1 cellular context compared by ENCODE assay signal in genomic region chr3:129435367-129435766, GRCh38.
TF ChIP-seq lines count a peak whose summit lies in the region.

No MANE protein-coding gene starts in this region.

TF ChIP-seq in IMR-90, 13 proteins besides CTCF, POLR2A, EP300 and RAD21:
- no peak for TF ChIP-seq RFX5 (IDR thresholded peaks at IDR 0.05; ENCODE audit: low read depth, low read length)
- TF ChIP-seq BHLHE40 (IDR thresholded peaks at IDR 0.05; ENCODE audit: low read depth, low read length), result no peak
- TF ChIP-seq CHD1 (IDR thresholded peaks at IDR 0.05; ENCODE audit: low read depth, low read length), result no peak
- TF ChIP-seq MAFK (IDR thresholded peaks at IDR 0.05; ENCODE audit: low read depth, low read length), result no peak
- no peak for TF ChIP-seq USF2 (IDR thresholded peaks at IDR 0.05; ENCODE audit: low read depth, low read length)
- TF ChIP-seq RCOR1 (IDR thresholded peaks at IDR 0.05; ENCODE audit: insufficient replicate concordance, low read length), result no peak
- TF ChIP-seq, protein P1, sequence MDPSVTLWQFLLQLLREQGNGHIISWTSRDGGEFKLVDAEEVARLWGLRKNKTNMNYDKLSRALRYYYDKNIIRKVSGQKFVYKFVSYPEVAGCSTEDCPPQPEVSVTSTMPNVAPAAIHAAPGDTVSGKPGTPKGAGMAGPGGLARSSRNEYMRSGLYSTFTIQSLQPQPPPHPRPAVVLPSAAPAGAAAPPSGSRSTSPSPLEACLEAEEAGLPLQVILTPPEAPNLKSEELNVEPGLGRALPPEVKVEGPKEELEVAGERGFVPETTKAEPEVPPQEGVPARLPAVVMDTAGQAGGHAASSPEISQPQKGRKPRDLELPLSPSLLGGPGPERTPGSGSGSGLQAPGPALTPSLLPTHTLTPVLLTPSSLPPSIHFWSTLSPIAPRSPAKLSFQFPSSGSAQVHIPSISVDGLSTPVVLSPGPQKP (IDR thresholded peaks at IDR 0.05; ENCODE audit: borderline replicate concordance, low read depth, low read length), result no peak
- TF ChIP-seq FOS (IDR thresholded peaks at IDR 0.05; ENCODE audit: low read depth, low read length), result no peak
- TF ChIP-seq MXI1 (IDR thresholded peaks at IDR 0.05; ENCODE audit: borderline replicate concordance, low read depth, low read length), result no peak
- TF ChIP-seq CEBPB (IDR thresholded peaks at IDR 0.05; ENCODE audit: low read depth, low read length), result no peak
- no peak for TF ChIP-seq NFE2L2 (IDR thresholded peaks at IDR 0.05; ENCODE audit: low read depth, low read length)
